Comparison of ENCODE assay signal across 12 cellular contexts in the genomic region with DNA sequence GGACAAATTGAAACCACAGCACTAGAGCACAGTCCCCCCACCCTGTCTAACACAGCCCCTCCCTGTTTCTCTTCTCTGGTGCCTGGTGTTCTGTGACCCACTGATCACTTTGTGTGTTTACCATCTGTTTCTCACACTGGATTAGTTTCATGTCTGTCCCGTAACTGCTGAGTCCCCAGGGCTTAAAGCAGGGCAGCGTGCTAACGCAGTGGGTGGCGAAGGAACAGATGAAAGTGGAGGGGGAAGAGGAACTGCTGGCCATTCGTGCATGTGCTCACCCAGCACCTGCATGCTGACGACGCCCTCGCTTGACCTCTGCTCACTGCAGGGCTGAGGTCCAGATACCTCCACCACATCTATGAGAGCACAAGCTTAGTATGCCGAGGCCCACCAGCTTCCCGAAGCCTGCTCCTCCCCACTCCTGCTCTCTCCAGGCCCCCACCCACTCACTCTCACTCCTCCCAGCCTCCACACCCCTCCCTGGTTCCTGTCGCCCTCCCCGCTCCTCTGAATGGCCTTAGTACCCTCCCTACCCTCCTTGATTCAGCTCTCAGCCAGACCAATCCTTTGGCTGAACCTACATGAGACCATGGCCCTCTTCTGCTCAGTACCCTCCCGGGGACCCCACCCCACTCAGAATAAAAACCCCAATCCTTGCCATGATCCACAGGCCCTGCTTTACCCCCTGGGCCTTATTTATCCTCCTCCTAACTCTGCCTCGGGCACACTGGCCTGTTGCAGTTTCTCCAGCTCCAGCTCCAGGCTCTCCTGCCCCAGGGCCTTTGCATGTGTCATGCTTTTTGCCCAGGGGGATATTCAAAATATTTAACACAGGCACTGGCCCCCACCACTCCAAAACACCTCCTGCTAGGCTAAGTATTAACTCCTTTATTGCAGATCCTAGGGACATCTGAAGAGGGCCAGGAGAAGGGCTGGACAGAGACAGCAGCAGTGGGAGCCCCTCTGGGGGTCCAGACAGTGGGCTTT. TPM values are rescaled to one million over a fixed set of nuclear protein-coding genes. Genes with fewer than 3 reads are reported as not detected.
DNase-seq lines count a peak whose midpoint lies in the region; ATAC-seq and TF ChIP-seq lines count a peak whose summit lies in the region.
"Had no signal": no experiment of that assay in that cellular context is flagged by ENCODE, and none has a peak within 500 bp of the region (broad histone marks: within the 10 kb centered on the region; RNA-seq: fewer than 3 reads in every experiment).

No MANE protein-coding gene starts in this region.

- H3K9ac ChIP-seq in trophoblast cell (ENCODE audit: low read length): no peak overlapping the region

- H3K4me3 ChIP-seq in HEK293 (ENCODE audit: low read depth, low read length) (no peak overlapping the region), trophoblast cell (ENCODE audit: low read depth, low read length) (no peak overlapping the region)
- H3K4me3 ChIP-seq: lung, skin epidermis, suprapubic skin had no signal

- POLR2A ChIA-PET in HEK293 (lab: Yijun Ruan, JAX): no interaction called here
- POLR2A ChIA-PET in RWPE1 (lab: Yijun Ruan, JAX; ENCODE audit: low non-redundant PET): no interaction called here

- no peak overlapping the region for H2AFZ ChIP-seq in trophoblast cell (ENCODE audit: insufficient read depth, low read length, poor library complexity)

- no peak overlapping the region for H3K23ac ChIP-seq in trophoblast cell (ENCODE audit: low read length)

- H3K79me1 ChIP-seq in trophoblast cell (ENCODE audit: low read length): no peaks in the 10 kb centered on the region

- no peaks in the 10 kb centered on the region for H3K27me3 ChIP-seq in trophoblast cell (ENCODE audit: insufficient read depth, low read length)
- H3K27me3 ChIP-seq: suprapubic skin had no signal

- no peak overlapping the region for H3K14ac ChIP-seq in trophoblast cell (ENCODE audit: low read length)

- no peak overlapping the region for H2BK12ac ChIP-seq in trophoblast cell (ENCODE audit: low read length)

- WGBS in trophoblast cell (ENCODE audit: extremely low coverage, insufficient coverage, insufficient read length): no CpG with 5 or more reads among the region's 14 CpGs

- no peak overlapping the region for H2AK5ac ChIP-seq in trophoblast cell (ENCODE audit: low read length)

- no peak overlapping the region for H2BK120ac ChIP-seq in trophoblast cell (ENCODE audit: insufficient read depth, low read length, poor library complexity)

- H3K9me3 ChIP-seq in HEK293 (ENCODE audit: control insufficient read depth, insufficient read depth, low read depth, low read length) (no peaks in the 10 kb centered on the region), trophoblast cell (ENCODE audit: insufficient read depth, low read depth, low read length) (no peaks in the 10 kb centered on the region)
- H3K9me3 ChIP-seq: suprapubic skin had no signal

- CTCF ChIA-PET in HEK293 (lab: Yijun Ruan, JAX): no interaction called here
- CTCF ChIA-PET in RWPE1 (lab: Yijun Ruan, JAX): no interaction called here

- no peaks in the 10 kb centered on the region for H3K79me2 ChIP-seq in trophoblast cell (ENCODE audit: control insufficient read depth, insufficient read depth, low read length, poor library complexity)

- H4K91ac ChIP-seq in trophoblast cell (ENCODE audit: low read depth, low read length): no peak overlapping the region

- DNase-seq in NCI-H1092 treated with DMSO at 0.1 percent for 48 hours (lab: John Stamatoyannopoulos, UW): peak; percentile 47
- DNase-seq in NCI-H1092 (lab: John Stamatoyannopoulos, UW): no peak
- peak; percentile 22 for DNase-seq in NCI-H2171 (lab: John Stamatoyannopoulos, UW)
- peak; percentile 87 to 98 for DNase-seq in trophoblast cell
- DNase-seq in foreskin melanocyte: no peak
- DNase-seq in RWPE1 (ENCODE audit: low spot score): no peak
- no peak for DNase-seq in left lobe of liver (ENCODE audit: low spot score)
- DNase-seq: activated naive CD4-positive, alpha-beta T cell treated with anti-CD3 and anti-CD28 coated beads, Interleukin-2, amount 50 U/mL, for 16 hours had no signal

- no peak for TF ChIP-seq CTCF in HEK293 (tag by site-specific recombination; IDR thresholded peaks at IDR 0.05)
- no peak for TF ChIP-seq CTCF in RWPE1 (conservative IDR thresholded peaks at IDR 0.05; ENCODE audit: low read depth)

- H4K12ac ChIP-seq in trophoblast cell (ENCODE audit: low read depth, low read length): no peak overlapping the region

- no peak overlapping the region for H3K4me2 ChIP-seq in trophoblast cell (ENCODE audit: low read length)

- H3K27ac ChIP-seq in HEK293 (ENCODE audit: extremely low read depth, low read depth, low read length): no peak overlapping the region
- no peak overlapping the region for H3K27ac ChIP-seq in trophoblast cell (ENCODE audit: low read depth, low read length)
- H3K27ac ChIP-seq in RWPE1: no peak overlapping the region
- H3K27ac ChIP-seq: suprapubic skin had no signal

- H2BK5ac ChIP-seq in trophoblast cell (ENCODE audit: low read depth, low read length, poor library complexity): no peak overlapping the region

- H3K4me1 ChIP-seq in HEK293 (ENCODE audit: control insufficient read depth, insufficient read depth, low read length): no peaks in the 10 kb centered on the region
- H3K4me1 ChIP-seq in trophoblast cell (ENCODE audit: control insufficient read depth in 1 of 2, insufficient read depth in 2 of 2, low read length in 2 of 2): no peaks in the 10 kb centered on the region

- H3K36me3 ChIP-seq in HEK293 (ENCODE audit: control insufficient read depth in 2 of 2, insufficient read depth in 1 of 2, low read length in 2 of 2): no peaks in the 10 kb centered on the region
- H3K36me3 ChIP-seq in trophoblast cell (ENCODE audit: control insufficient read depth in 1 of 2, insufficient read depth in 2 of 2, low read length in 2 of 2): no peaks in the 10 kb centered on the region
- H3K36me3 ChIP-seq: suprapubic skin had no signal

- no peak for ATAC-seq in left lobe of liver

- no peak overlapping the region for H3K18ac ChIP-seq in trophoblast cell (ENCODE audit: low read length)

- H3K4ac ChIP-seq in trophoblast cell (ENCODE audit: low read depth, low read length): no peak overlapping the region

- no peak overlapping the region for H4K8ac ChIP-seq in trophoblast cell (ENCODE audit: low read depth, low read length)

TF ChIP-seq in HEK293, 187 proteins besides CTCF, POLR2A, EP300 and RAD21:
- TF ChIP-seq ZBTB21 (tag by site-specific recombination; IDR thresholded peaks at IDR 0.05): no peak
- peak; percentile 83 for TF ChIP-seq ZFHX2 (tag by site-specific recombination; conservative IDR thresholded peaks at IDR 0.05)
- TF ChIP-seq EGR2 (tag by site-specific recombination; IDR thresholded peaks at IDR 0.05; ENCODE audit: low read depth): peak; percentile 73
- no peak for TF ChIP-seq ZNF335 (tag by site-specific recombination; conservative IDR thresholded peaks at IDR 0.05)
- TF ChIP-seq KLF16 (tag by site-specific recombination; IDR thresholded peaks at IDR 0.05): no peak
- TF ChIP-seq ZNF10 (tag by site-specific recombination; IDR thresholded peaks at IDR 0.05): no peak
- TF ChIP-seq, protein P1, sequence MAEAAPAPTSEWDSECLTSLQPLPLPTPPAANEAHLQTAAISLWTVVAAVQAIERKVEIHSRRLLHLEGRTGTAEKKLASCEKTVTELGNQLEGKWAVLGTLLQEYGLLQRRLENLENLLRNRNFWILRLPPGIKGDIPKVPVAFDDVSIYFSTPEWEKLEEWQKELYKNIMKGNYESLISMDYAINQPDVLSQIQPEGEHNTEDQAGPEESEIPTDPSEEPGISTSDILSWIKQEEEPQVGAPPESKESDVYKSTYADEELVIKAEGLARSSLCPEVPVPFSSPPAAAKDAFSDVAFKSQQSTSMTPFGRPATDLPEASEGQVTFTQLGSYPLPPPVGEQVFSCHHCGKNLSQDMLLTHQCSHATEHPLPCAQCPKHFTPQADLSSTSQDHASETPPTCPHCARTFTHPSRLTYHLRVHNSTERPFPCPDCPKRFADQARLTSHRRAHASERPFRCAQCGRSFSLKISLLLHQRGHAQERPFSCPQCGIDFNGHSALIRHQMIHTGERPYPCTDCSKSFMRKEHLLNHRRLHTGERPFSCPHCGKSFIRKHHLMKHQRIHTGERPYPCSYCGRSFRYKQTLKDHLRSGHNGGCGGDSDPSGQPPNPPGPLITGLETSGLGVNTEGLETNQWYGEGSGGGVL (tag by site-specific recombination; IDR thresholded peaks at IDR 0.05): peak; percentile 43; the same call in 1 of the 2 replicates
- peak; percentile 90 for TF ChIP-seq ZNF623 (tag by site-specific recombination; IDR thresholded peaks at IDR 0.05)
- TF ChIP-seq, protein P2, sequence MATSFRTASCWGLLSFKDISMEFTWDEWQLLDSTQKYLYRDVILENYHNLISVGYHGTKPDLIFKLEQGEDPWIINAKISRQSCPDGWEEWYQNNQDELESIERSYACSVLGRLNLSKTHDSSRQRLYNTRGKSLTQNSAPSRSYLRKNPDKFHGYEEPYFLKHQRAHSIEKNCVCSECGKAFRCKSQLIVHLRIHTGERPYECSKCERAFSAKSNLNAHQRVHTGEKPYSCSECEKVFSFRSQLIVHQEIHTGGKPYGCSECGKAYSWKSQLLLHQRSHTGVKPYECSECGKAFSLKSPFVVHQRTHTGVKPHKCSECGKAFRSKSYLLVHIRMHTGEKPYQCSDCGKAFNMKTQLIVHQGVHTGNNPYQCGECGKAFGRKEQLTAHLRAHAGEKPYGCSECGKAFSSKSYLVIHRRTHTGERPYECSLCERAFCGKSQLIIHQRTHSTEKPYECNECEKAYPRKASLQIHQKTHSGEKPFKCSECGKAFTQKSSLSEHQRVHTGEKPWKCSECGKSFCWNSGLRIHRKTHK (tag by site-specific recombination; IDR thresholded peaks at IDR 0.05): no peak
- 0 out of 2 replicates have a peak, but pooled peaks have one; percentile 49 for TF ChIP-seq KLF1 (tag by site-specific recombination; IDR thresholded peaks at IDR 0.05)
- no peak for TF ChIP-seq ZNF776 (tag by site-specific recombination; IDR thresholded peaks at IDR 0.05; ENCODE audit: borderline replicate concordance)

RNA-seq across cellular contexts. Expression of a gene that starts 15.1 kb away (rescaled TPM):
- polyA plus RNA-seq in trophoblast cell (2013): 28.1 and 28.5 TPM in 2 replicates
- 58.7 TPM for total RNA-seq in left lobe of liver

Comparison
In these comparisons a context has a peak if more than half of its experiments do, and no peak if none do; other contexts are left out.
1. DNase-seq: peak in NCI-H1092 treated with DMSO at 0.1 percent for 48 hours (single experiment), NCI-H2171 (single experiment) and trophoblast cell (2 of 2); none in NCI-H1092 (single experiment), foreskin melanocyte (single experiment), RWPE1 (single experiment) and left lobe of liver (single experiment).